ENCODE assay signal across 10 cellular contexts in the genomic region with DNA sequence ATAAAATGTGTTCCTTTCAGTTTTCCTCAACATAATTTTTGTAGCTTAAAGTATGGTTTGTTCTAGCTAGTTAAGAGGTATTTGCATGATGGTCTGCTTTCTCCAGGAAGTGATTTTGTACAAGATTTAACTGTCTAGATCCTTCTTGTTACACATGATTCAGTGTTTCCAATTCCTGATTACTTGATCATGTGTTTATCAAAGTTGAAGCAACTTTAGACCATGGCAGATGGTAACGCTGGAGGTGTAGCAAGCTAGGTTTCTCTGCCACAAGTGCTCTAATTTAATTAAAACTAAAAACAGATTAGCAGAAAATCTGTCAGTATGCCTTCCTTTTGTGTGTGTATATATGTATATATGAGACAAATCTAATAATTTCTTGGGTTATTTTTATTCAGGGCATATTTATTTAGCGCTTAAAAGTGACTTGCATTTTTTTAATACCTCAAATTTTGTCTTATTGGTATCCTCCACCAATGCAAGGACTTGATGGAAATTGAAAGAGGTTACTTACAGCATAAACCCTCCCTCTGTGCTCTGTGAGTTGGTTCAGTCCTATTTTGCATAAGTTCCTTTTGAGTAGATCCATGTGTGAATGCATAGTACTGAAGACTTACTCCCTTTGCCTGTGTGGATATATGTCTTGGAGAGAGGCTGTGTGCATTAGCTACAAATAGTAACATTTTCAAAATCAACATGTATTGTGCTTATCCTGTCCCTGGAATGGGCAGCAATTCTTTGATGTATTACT.
DNase-seq lines count a peak whose midpoint lies in the region; ATAC-seq, FAIRE-seq and TF ChIP-seq lines count a peak whose summit lies in the region.
"Had no signal": no experiment of that assay in that cellular context is flagged by ENCODE, and none has a peak within 500 bp of the region (broad histone marks: within the 10 kb centered on the region; RNA-seq: fewer than 3 reads in every experiment).

No MANE protein-coding gene starts in this region.

- TF ChIP-seq POLR2A in K562 (conservative IDR thresholded peaks at IDR 0.05) = no peak

- no peaks in the 10 kb centered on the region for H3K9me1 ChIP-seq in K562 (ENCODE audit: control insufficient read depth, insufficient read depth, low read length)

- no peak overlapping the region for H2AFZ ChIP-seq in K562 (ENCODE audit: low read depth, low read length)

- no TSS peak for BruUV-seq in K562 (replicated peaks; lab: Mats Ljungman, UMichigan)

- H3K9me3 ChIP-seq in K562 (replicated peaks; ENCODE audit: control insufficient read depth, insufficient read depth, low read depth, low read length) = no peaks in the 10 kb centered on the region
- H3K9me3 ChIP-seq in mucosa of stomach (ENCODE audit: control insufficient read depth, low read length) = no peaks in the 10 kb centered on the region

- no peaks in the 10 kb centered on the region; the same call in 1 of the 2 replicates for H4K20me1 ChIP-seq in K562 (replicated peaks; ENCODE audit: control insufficient read depth, insufficient read depth, low read length)

- WGBS in K562 (ENCODE audit: insufficient coverage, low coverage, missing lambda C conversion rate) = 63% methylated on average over 2 of the region's 2 CpGs

- intact Hi-C loops in K562 (cut with micrococcal nuclease) = loop anchor here (10.0 kb wide), 2 partner anchors 204 to 724 kb away; no protein-coding TSS in a partner anchor

- CTCF ChIA-PET in K562 (lab: Yijun Ruan, JAX; ENCODE audit: low intra/inter-chr PET ratio) = no interaction called here

- H3K27me3 ChIP-seq in K562 (ENCODE audit: control insufficient read depth in 2 of 2, insufficient read depth in 2 of 2, low read length in 2 of 2) (no peaks in the 10 kb centered on the region), mucosa of stomach (ENCODE audit: control insufficient read depth, insufficient read depth, low read length) (no peaks in the 10 kb centered on the region)

- in situ Hi-C loops in K562 (cut with MboI) = no loop called here

- DNase-seq in GF-D8 (lab: John Stamatoyannopoulos, UW) (peak; percentile 86), NCI-H2029 treated with DMSO at 0.1 percent for 48 hours (lab: John Stamatoyannopoulos, UW) (peak; percentile 68), K562 (ENCODE audit: extremely low read depth in 1 of 4, low spot score in 3 of 4) (peak in 1 of 4 experiments; percentile 30)
- no peak for DNase-seq in activated CD4-positive, alpha-beta T cell treated with anti-CD3 and anti-CD28 coated beads for 4 hours
- DNase-seq in activated effector memory CD4-positive, alpha-beta T cell treated with Interleukin-2 at 50 U/mL for 16 hours = no peak

- no peak overlapping the region for H3K4me2 ChIP-seq in K562 (ENCODE audit: insufficient read depth, low read length)
- H3K4me2 ChIP-seq: KMS-11 had no signal

- no peak for TF ChIP-seq EP300 in K562 (IDR thresholded peaks at IDR 0.05; ENCODE audit: low read length)

- H3K79me2 ChIP-seq in K562 (ENCODE audit: control insufficient read depth, insufficient read depth, low read length) = peaks cover 30% of the 10 kb centered on the region

- no peak overlapping the region for H3K4me3 ChIP-seq in K562
- H3K4me3 ChIP-seq in mucosa of stomach (ENCODE audit: low read length) = peak overlapping the region; percentile 20

- H3K36me3 ChIP-seq in K562 (ENCODE audit: control insufficient read depth, insufficient read depth, low read length) (no peaks in the 10 kb centered on the region), mucosa of stomach (ENCODE audit: control insufficient read depth, insufficient read depth, low read length) (no peaks in the 10 kb centered on the region)

- no peak for FAIRE-seq in K562 (lab: Jason Lieb, UNC)
- FAIRE-seq: keratinocyte had no signal

- TF ChIP-seq RAD21 in K562 (CRISPR knock-in tag; conservative IDR thresholded peaks at IDR 0.05 in 1 of 2, IDR thresholded peaks at IDR 0.05 in 1 of 2) = no peak

- POLR2A ChIA-PET in K562 (lab: Yijun Ruan, JAX) = interaction anchor here (1.2 kb wide), 2 partner anchors 13 to 42 kb away, joined by 3 read pairs; no protein-coding TSS in a partner anchor

- H3K27ac ChIP-seq in K562 (ENCODE audit: extremely low read depth, low read depth, low read length) = no peak overlapping the region; the same call in 2 of the 3 replicates
- H3K27ac ChIP-seq: KMS-11 had no signal

- TF ChIP-seq CTCF in K562 (IDR thresholded peaks at IDR 0.05 in 2 of 3, conservative IDR thresholded peaks at IDR 0.05 in 1 of 3; ENCODE audit: insufficient read depth in 2 of 3, low read depth in 1 of 3, low read length in 3 of 3) = no peak

- peaks cover 3 to 20% of the 10 kb centered on the region in 2 experiments; a peak in 2 of 5 replicates for H3K4me1 ChIP-seq in K562 (replicated peaks in 1 of 2; ENCODE audit: control insufficient read depth in 2 of 2, insufficient read depth in 2 of 2, low read length in 2 of 2)
- peaks cover 33% of the 10 kb centered on the region for H3K4me1 ChIP-seq in mucosa of stomach (ENCODE audit: control insufficient read depth, insufficient read depth, low read length)

- no peak overlapping the region for H3K9ac ChIP-seq in K562 (ENCODE audit: insufficient read depth in 1 of 2, low read depth in 2 of 2, low read length in 2 of 2)
- peak overlapping the region; percentile 48 for H3K9ac ChIP-seq in mucosa of stomach (ENCODE audit: low read length)
- H3K9ac ChIP-seq: KMS-11 had no signal

- ATAC-seq in K562 = peak; percentile 74
- ATAC-seq in HG02973 (IDR thresholded peaks at IDR 0.05; ENCODE audit: unreplicated experiment) = no peak
- ATAC-seq in GM19395 (IDR thresholded peaks at IDR 0.05; ENCODE audit: unreplicated experiment) = no peak

TF ChIP-seq in K562, 482 proteins besides CTCF, POLR2A, EP300 and RAD21 (continues in another document):
- TF ChIP-seq ZNF609 (CRISPR knock-in tag; IDR thresholded peaks at IDR 0.05; ENCODE audit: borderline replicate concordance) (no peak), FOXM1 (IDR thresholded peaks at IDR 0.05; ENCODE audit: low read depth) (no peak), FOXM1 (CRISPR knock-in tag; IDR thresholded peaks at IDR 0.05; ENCODE audit: low read depth) (no peak), ATF7 (IDR thresholded peaks at IDR 0.05) (peak; percentile 74), ZNF316 (IDR thresholded peaks at IDR 0.05) (peak; percentile 13; the same call in 1 of the 2 replicates), ZFP30 (CRISPR knock-in tag; IDR thresholded peaks at IDR 0.05; ENCODE audit: borderline replicate concordance) (no peak), KLF1 (tag; IDR thresholded peaks at IDR 0.05) (no peak), NCOA4 (IDR thresholded peaks at IDR 0.05; ENCODE audit: partially characterized antibody) (no peak)
- TF ChIP-seq, protein P1, sequence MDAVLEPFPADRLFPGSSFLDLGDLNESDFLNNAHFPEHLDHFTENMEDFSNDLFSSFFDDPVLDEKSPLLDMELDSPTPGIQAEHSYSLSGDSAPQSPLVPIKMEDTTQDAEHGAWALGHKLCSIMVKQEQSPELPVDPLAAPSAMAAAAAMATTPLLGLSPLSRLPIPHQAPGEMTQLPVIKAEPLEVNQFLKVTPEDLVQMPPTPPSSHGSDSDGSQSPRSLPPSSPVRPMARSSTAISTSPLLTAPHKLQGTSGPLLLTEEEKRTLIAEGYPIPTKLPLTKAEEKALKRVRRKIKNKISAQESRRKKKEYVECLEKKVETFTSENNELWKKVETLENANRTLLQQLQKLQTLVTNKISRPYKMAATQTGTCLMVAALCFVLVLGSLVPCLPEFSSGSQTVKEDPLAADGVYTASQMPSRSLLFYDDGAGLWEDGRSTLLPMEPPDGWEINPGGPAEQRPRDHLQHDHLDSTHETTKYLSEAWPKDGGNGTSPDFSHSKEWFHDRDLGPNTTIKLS (IDR thresholded peaks at IDR 0.05; ENCODE audit: borderline replicate concordance, low read depth) = no peak
- TF ChIP-seq, protein P2, sequence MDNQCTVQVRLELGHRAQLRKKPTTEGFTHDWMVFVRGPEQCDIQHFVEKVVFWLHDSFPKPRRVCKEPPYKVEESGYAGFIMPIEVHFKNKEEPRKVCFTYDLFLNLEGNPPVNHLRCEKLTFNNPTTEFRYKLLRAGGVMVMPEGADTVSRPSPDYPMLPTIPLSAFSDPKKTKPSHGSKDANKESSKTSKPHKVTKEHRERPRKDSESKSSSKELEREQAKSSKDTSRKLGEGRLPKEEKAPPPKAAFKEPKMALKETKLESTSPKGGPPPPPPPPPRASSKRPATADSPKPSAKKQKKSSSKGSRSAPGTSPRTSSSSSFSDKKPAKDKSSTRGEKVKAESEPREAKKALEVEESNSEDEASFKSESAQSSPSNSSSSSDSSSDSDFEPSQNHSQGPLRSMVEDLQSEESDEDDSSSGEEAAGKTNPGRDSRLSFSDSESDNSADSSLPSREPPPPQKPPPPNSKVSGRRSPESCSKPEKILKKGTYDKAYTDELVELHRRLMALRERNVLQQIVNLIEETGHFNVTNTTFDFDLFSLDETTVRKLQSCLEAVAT (IDR thresholded peaks at IDR 0.05) = no peak

Comparison
In these comparisons a context has a peak if more than half of its experiments do, and no peak if none do; other contexts are left out.
1. DNase-seq: peak in GF-D8 (single experiment) and NCI-H2029 treated with DMSO at 0.1 percent for 48 hours (single experiment); none in activated CD4-positive, alpha-beta T cell treated with anti-CD3 and anti-CD28 coated beads for 4 hours (0 of 2) and activated effector memory CD4-positive, alpha-beta T cell treated with Interleukin-2 at 50 U/mL for 16 hours (single experiment).